2 cellular contexts compared by ENCODE assay signal in genomic region chr1:16617778-16618580, GRCh38.
TF ChIP-seq lines count a peak whose summit lies in the region.

No MANE protein-coding gene starts in this region.

TF ChIP-seq in HepG2, 621 proteins besides CTCF, POLR2A, EP300 and RAD21:
- peak; percentile 72 for TF ChIP-seq PCBP2 (optimal IDR thresholded peaks at IDR 0.05; ENCODE audit: low read depth, low read length, poor library complexity, severe bottlenecking)
- peak; percentile 89 for TF ChIP-seq HNRNPK (IDR thresholded peaks at IDR 0.05; ENCODE audit: low read depth, low read length, poor library complexity, severe bottlenecking)
- no peak for TF ChIP-seq ATRX (CRISPR knock-in tag; IDR thresholded peaks at IDR 0.05; ENCODE audit: borderline replicate concordance)
TF ChIP-seq in HepG2: peak in this region for 2.

TF ChIP-seq in K562, 482 proteins besides CTCF, POLR2A, EP300 and RAD21:
- peak; percentile 70 for TF ChIP-seq HNRNPK (IDR thresholded peaks at IDR 0.05; ENCODE audit: low read depth, low read length, poor library complexity, severe bottlenecking)
- TF ChIP-seq, protein P1, sequence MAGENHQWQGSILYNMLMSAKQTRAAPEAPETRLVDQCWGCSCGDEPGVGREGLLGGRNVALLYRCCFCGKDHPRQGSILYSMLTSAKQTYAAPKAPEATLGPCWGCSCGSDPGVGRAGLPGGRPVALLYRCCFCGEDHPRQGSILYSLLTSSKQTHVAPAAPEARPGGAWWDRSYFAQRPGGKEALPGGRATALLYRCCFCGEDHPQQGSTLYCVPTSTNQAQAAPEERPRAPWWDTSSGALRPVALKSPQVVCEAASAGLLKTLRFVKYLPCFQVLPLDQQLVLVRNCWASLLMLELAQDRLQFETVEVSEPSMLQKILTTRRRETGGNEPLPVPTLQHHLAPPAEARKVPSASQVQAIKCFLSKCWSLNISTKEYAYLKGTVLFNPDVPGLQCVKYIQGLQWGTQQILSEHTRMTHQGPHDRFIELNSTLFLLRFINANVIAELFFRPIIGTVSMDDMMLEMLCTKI (IDR thresholded peaks at IDR 0.05; ENCODE audit: partially characterized antibody), result no peak
- no peak for TF ChIP-seq CHD1 (IDR thresholded peaks at IDR 0.05; ENCODE audit: low read length)
- no peak for TF ChIP-seq ELF1 (tag; IDR thresholded peaks at IDR 0.05)
- no peak for TF ChIP-seq ESRRB (CRISPR knock-in tag; IDR thresholded peaks at IDR 0.05; ENCODE audit: borderline replicate concordance)
- TF ChIP-seq ZNF12 (CRISPR knock-in tag; IDR thresholded peaks at IDR 0.05), result no peak
- no peak for TF ChIP-seq SMAD4 (CRISPR knock-in tag; conservative IDR thresholded peaks at IDR 0.05)
- 0 out of 2 replicates have a peak, but pooled peaks have one; percentile 31 for TF ChIP-seq ZNF41 (CRISPR knock-in tag; conservative IDR thresholded peaks at IDR 0.05)
- no peak for TF ChIP-seq U2AF1 (optimal IDR thresholded peaks at IDR 0.05; ENCODE audit: low read depth, low read length)
- TF ChIP-seq SIN3B (IDR thresholded peaks at IDR 0.05; ENCODE audit: low read depth), result no peak
- TF ChIP-seq U2AF2 (optimal IDR thresholded peaks at IDR 0.05; ENCODE audit: low read depth, low read length), result no peak
- TF ChIP-seq SPI1 (IDR thresholded peaks at IDR 0.05; ENCODE audit: borderline replicate concordance, low read depth, low read length), result no peak
- peak in 1 of 2 experiments; percentile 24; a peak in 1 of 4 replicates for TF ChIP-seq RCOR1 (IDR thresholded peaks at IDR 0.05; ENCODE audit: borderline replicate concordance in 1 of 2, low read depth in 2 of 2, low read length in 2 of 2)
- TF ChIP-seq ZNF445 (CRISPR knock-in tag; IDR thresholded peaks at IDR 0.05; ENCODE audit: low read depth), result 0 out of 2 replicates have a peak, but pooled peaks have one; percentile 12
- TF ChIP-seq ZNF655 (CRISPR knock-in tag; IDR thresholded peaks at IDR 0.05), result no peak
- TF ChIP-seq ZNF696 (CRISPR knock-in tag; conservative IDR thresholded peaks at IDR 0.05), result 0 out of 2 replicates have a peak, but pooled peaks have one; percentile 40
- TF ChIP-seq, protein P2, sequence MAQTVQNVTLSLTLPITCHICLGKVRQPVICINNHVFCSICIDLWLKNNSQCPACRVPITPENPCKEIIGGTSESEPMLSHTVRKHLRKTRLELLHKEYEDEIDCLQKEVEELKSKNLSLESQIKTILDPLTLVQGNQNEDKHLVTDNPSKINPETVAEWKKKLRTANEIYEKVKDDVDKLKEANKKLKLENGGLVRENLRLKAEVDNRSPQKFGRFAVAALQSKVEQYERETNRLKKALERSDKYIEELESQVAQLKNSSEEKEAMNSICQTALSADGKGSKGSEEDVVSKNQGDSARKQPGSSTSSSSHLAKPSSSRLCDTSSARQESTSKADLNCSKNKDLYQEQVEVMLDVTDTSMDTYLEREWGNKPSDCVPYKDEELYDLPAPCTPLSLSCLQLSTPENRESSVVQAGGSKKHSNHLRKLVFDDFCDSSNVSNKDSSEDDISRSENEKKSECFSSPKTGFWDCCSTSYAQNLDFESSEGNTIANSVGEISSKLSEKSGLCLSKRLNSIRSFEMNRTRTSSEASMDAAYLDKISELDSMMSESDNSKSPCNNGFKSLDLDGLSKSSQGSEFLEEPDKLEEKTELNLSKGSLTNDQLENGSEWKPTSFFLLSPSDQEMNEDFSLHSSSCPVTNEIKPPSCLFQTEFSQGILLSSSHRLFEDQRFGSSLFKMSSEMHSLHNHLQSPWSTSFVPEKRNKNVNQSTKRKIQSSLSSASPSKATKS (CRISPR knock-in tag; IDR thresholded peaks at IDR 0.05), result 0 out of 2 replicates have a peak, but pooled peaks have one; percentile 2
- no peak for TF ChIP-seq NR1H2 (CRISPR knock-in tag; IDR thresholded peaks at IDR 0.05)
- TF ChIP-seq DNMT1 (IDR thresholded peaks at IDR 0.05), result no peak
- no peak for TF ChIP-seq BRD9 (IDR thresholded peaks at IDR 0.05; ENCODE audit: low read depth, partially characterized antibody)
- TF ChIP-seq ZNF146 (CRISPR knock-in tag; IDR thresholded peaks at IDR 0.05; ENCODE audit: unreplicated experiment), result no peak
- no peak for TF ChIP-seq DMBX1 (CRISPR knock-in tag; IDR thresholded peaks at IDR 0.05; ENCODE audit: borderline replicate concordance)
- no peak for TF ChIP-seq UBTF (IDR thresholded peaks at IDR 0.05; ENCODE audit: borderline replicate concordance in 1 of 2, low read depth in 2 of 2, low read length in 2 of 2)
- TF ChIP-seq IFI16 (CRISPR knock-in tag; IDR thresholded peaks at IDR 0.05), result no peak
- TF ChIP-seq REST (CRISPR knock-in tag; IDR thresholded peaks at IDR 0.05; ENCODE audit: low read depth), result no peak
